Comparison of ENCODE assay signal across 30 cellular contexts in genomic region chr5:29944327-29944726, GRCh38.
"Had no signal": no experiment of that assay in that cellular context is flagged by ENCODE, and none has a peak within 500 bp of the region (broad histone marks: within the 10 kb centered on the region; RNA-seq: fewer than 3 reads in every experiment).

No MANE protein-coding gene starts in this region.

- H3K36me3 ChIP-seq: adrenal gland, ascending aorta, brain microvascular endothelial cell, breast epithelium, cardiac muscle cell had no signal

- H3K4me1 ChIP-seq: adrenal gland, ascending aorta, body of pancreas, breast epithelium had no signal

- H3K4me3 ChIP-seq: adrenal gland, ascending aorta, body of pancreas, breast epithelium, cardiac muscle cell had no signal

- DNase-seq: activated effector memory CD4-positive, alpha-beta T cell treated with anti-CD3 and anti-CD28 coated beads, Interleukin-2, amount 50 U/mL, for 16 hours; activated effector memory CD4-positive, alpha-beta T cell treated with Interleukin-2 at 50 U/mL for 16 hours; activated gamma-delta T cell; activated gamma-delta T cell treated with Interleukin-2 at 50 U/mL for 16 hours; activated naive CD4-positive, alpha-beta T cell; activated naive CD4-positive, alpha-beta T cell treated with anti-CD3 and anti-CD28 coated beads for 36 hours; activated naive CD4-positive, alpha-beta T cell treated with anti-CD3 and anti-CD28 coated beads, Interleukin-2, amount 10 ng/mL, durations not matched to agents 7 days and 5 days; activated naive CD4-positive, alpha-beta T cell treated with anti-CD3 and anti-CD28 coated beads, Interleukin-2, amount 50 U/mL, for 16 hours; activated naive CD4-positive, alpha-beta T cell treated with Interleukin-2 at 50 U/mL for 16 hours; activated naive CD8-positive, alpha-beta T cell treated with anti-CD3 and anti-CD28 coated beads for 36 hours; activated naive CD8-positive, alpha-beta T cell treated with anti-CD3 and anti-CD28 coated beads, Interleukin-2, amount 10 ng/mL, durations not matched to agents 7 days and 5 days; activated naive CD8-positive, alpha-beta T cell treated with anti-CD3 and anti-CD28 coated beads, Interleukin-2, amount 50 U/mL, for 24 hours; activated T-cell treated with anti-CD3 and anti-CD28 coated beads, Interleukin-2, amount 50 U/mL, for 4 hours; activated T-cell treated with anti-CD3 and anti-CD28 coated beads, Interleukin-2, amount 50 U/mL, for 48 hours; activated T-cell treated with anti-CD3 and anti-CD28 coated beads, Interleukin-2, amount 50 U/mL, for 72 hours; adrenal gland; amniotic stem cell; amygdala; anterior cingulate cortex; aorta; body of pancreas; brain microvascular endothelial cell; caudate nucleus; central memory CD4-positive, alpha-beta T cell; cerebellar nuclear complex had no signal

- ATAC-seq: activated naive CD4-positive, alpha-beta T cell treated with anti-CD3 and anti-CD28 coated beads, Interleukin-2, amount 50 U/mL, for 72 hours; activated naive CD8-positive, alpha-beta T cell treated with anti-CD3 and anti-CD28 coated beads, Interleukin-2, amount 50 U/mL, for 24 hours; activated T-cell treated with anti-CD3 and anti-CD28 coated beads, Interleukin-2, amount 50 U/mL, for 4 hours; activated T-cell treated with anti-CD3 and anti-CD28 coated beads, Interleukin-2, amount 50 U/mL, for 72 hours; activated T-helper 17 cell treated with anti-CD3 and anti-CD28 coated beads, Interleukin-2, amount 50 U/mL, for 72 hours; body of pancreas had no signal

- H3K9me3 ChIP-seq: adrenal gland, ascending aorta, body of pancreas, breast epithelium had no signal

- H3K27ac ChIP-seq: adrenal gland, ascending aorta, body of pancreas, brain microvascular endothelial cell, breast epithelium, cardiac muscle cell had no signal

- H3K27me3 ChIP-seq: adrenal gland, ascending aorta, body of pancreas, brain microvascular endothelial cell, breast epithelium, cardiac muscle cell had no signal
